ENCODE assay signal across 8 cellular contexts in the genomic region with DNA sequence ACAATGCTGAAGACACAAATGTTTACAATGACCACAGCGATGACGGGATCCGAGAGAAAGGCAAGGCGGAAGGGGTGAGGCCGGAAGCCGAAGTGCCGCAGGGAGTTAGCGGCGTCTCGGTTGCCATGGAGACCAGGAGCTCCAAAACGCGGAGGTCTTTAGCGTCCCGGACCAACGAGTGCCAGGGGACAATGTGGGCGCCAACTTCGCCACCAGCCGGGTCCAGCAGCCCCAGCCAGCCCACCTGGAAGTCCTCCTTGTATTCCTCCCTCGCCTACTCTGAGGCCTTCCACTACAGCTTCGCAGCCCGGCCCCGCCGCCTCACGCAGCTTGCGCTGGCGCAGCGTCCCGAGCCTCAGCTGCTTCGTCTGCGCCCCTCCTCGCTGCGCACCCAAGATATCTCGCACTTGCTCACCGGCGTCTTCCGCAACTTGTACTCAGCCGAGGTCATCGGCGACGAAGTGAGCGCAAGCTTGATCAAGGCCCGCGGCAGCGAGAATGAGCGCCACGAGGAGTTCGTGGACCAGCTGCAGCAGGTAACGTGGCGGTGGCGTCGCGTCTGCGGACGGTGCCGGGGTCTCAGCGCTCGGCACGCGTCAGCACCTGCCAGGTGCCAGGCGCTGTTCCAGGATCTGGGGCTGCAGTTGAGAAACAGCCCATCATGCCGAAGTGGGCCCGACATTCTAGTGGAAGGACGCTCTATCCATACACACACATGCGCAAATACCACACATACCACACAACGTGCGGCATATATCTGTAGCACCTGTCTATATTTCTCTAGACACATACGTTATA. TPM values are rescaled to one million over a fixed set of nuclear protein-coding genes. Genes with fewer than 3 reads are reported as not detected.
DNase-seq lines count a peak whose midpoint lies in the region; ATAC-seq and TF ChIP-seq lines count a peak whose summit lies in the region.

A gene with protein sequence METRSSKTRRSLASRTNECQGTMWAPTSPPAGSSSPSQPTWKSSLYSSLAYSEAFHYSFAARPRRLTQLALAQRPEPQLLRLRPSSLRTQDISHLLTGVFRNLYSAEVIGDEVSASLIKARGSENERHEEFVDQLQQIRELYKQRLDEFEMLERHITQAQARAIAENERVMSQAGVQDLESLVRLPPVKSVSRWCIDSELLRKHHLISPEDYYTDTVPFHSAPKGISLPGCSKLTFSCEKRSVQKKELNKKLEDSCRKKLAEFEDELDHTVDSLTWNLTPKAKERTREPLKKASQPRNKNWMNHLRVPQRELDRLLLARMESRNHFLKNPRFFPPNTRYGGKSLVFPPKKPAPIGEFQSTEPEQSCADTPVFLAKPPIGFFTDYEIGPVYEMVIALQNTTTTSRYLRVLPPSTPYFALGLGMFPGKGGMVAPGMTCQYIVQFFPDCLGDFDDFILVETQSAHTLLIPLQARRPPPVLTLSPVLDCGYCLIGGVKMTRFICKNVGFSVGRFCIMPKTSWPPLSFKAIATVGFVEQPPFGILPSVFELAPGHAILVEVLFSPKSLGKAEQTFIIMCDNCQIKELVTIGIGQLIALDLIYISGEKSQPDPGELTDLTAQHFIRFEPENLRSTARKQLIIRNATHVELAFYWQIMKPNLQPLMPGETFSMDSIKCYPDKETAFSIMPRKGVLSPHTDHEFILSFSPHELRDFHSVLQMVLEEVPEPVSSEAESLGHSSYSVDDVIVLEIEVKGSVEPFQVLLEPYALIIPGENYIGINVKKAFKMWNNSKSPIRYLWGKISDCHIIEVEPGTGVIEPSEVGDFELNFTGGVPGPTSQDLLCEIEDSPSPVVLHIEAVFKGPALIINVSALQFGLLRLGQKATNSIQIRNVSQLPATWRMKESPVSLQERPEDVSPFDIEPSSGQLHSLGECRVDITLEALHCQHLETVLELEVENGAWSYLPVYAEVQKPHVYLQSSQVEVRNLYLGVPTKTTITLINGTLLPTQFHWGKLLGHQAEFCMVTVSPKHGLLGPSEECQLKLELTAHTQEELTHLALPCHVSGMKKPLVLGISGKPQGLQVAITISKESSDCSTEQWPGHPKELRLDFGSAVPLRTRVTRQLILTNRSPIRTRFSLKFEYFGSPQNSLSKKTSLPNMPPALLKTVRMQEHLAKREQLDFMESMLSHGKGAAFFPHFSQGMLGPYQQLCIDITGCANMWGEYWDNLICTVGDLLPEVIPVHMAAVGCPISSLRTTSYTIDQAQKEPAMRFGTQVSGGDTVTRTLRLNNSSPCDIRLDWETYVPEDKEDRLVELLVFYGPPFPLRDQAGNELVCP (N-terminal part only) (plus strand): TSS at position 108 of the 798 bp plus-strand sequence. CDS start 18 bp downstream, at position 126.

- H3K9me3 ChIP-seq in lower lobe of right lung, result no peaks in the 10 kb centered on the region

- TF ChIP-seq CTCF in activated B cell treated with CpG ODN at 0.5 μM for 24 hours (IDR thresholded peaks at IDR 0.05), result no peak
- no peak for TF ChIP-seq CTCF in chondrocyte (IDR thresholded peaks at IDR 0.05)
- TF ChIP-seq CTCF in lower lobe of right lung (IDR thresholded peaks at IDR 0.05), result no peak

- H3K27ac ChIP-seq in ACC112 (ENCODE audit: low read depth, low read length) (no peak within 1 kb of the TSS), lower lobe of right lung (peak within 1 kb of the TSS; percentile 68)

- DNase-seq in activated B cell treated with CpG ODN at 0.5 μM for 24 hours, result peak; percentile 57
- no peak for DNase-seq in chondrocyte (ENCODE audit: low spot score)
- peak; percentile 91 for DNase-seq in lower lobe of right lung
- peak; percentile 65 for DNase-seq in stimulated activated CD8-positive, alpha-beta memory T cell treated with anti-CD3 and anti-CD28 coated beads, Interleukin-12 subunit alpha, Interleukin-12 subunit beta, amount 100 ng/mL, for 24 hours (ENCODE audit: extremely low read depth)
- DNase-seq in hippocampal formation (lab: John Stamatoyannopoulos, UW), result no peak

- H3K4me1 Mint-ChIP-seq in activated B cell treated with CpG ODN at 0.5 μM for 24 hours (peaks cover 21% of the 10 kb centered on the region), chondrocyte (ENCODE audit: low read depth) (peaks cover 18% of the 10 kb centered on the region)

- H3K4me3 Mint-ChIP-seq in activated B cell treated with CpG ODN at 0.5 μM for 24 hours (peak within 1 kb of the TSS; percentile 86), chondrocyte (ENCODE audit: unreplicated experiment) (peak within 1 kb of the TSS; percentile 70)

- CTCF ChIA-PET in activated B cell treated with CpG ODN at 0.5 μM for 24 hours (lab: Charles Lee), result interaction anchor here (0.7 to 2.0 kb wide), 11 partner anchors 13 to 307 kb away, joined by 3 to 16 read pairs (median 3); a partner anchor contains a TSS

- H3K27ac Mint-ChIP-seq in activated B cell treated with CpG ODN at 0.5 μM for 24 hours, result peak within 1 kb of the TSS; percentile 54
- no peak within 1 kb of the TSS for H3K27ac Mint-ChIP-seq in chondrocyte (ENCODE audit: unreplicated experiment)

- H3K4me1 ChIP-seq in ACC112 (ENCODE audit: control insufficient read depth, insufficient read depth, low read length, unreplicated experiment), result peaks cover 11% of the 10 kb centered on the region
- H3K4me1 ChIP-seq in lower lobe of right lung, result peaks cover 25% of the 10 kb centered on the region

- H3K4me3 ChIP-seq in ACC112 (ENCODE audit: low read depth, low read length) (peak within 1 kb of the TSS; percentile 73), lower lobe of right lung (peak within 1 kb of the TSS; percentile 66)

- H3K27me3 ChIP-seq in ACC112 (ENCODE audit: insufficient read depth, low read length) (peaks cover 18% of the 10 kb centered on the region), lower lobe of right lung (ENCODE audit: low read depth) (no peaks in the 10 kb centered on the region)

- no peaks in the 10 kb centered on the region for H3K36me3 ChIP-seq in ACC112 (ENCODE audit: insufficient read depth, low read length)
- H3K36me3 ChIP-seq in lower lobe of right lung, result no peaks in the 10 kb centered on the region

- H2AFZ ChIP-seq in ACC112 (ENCODE audit: low read length, unreplicated experiment), result peak within 1 kb of the TSS; percentile 7

- H3K9me3 Mint-ChIP-seq in activated B cell treated with CpG ODN at 0.5 μM for 24 hours (no peaks in the 10 kb centered on the region), chondrocyte (ENCODE audit: low read depth) (no peaks in the 10 kb centered on the region)

- ATAC-seq in GM19023 (IDR thresholded peaks at IDR 0.05; ENCODE audit: unreplicated experiment) (peak; percentile 90), HG03280 (IDR thresholded peaks at IDR 0.05; ENCODE audit: unreplicated experiment) (peak; percentile 89), activated B cell treated with CpG ODN at 0.5 μM for 24 hours (ENCODE audit: low read depth) (peak; percentile 74), lower lobe of right lung (peak; percentile 81 to 83)

- H3K27me3 Mint-ChIP-seq in activated B cell treated with CpG ODN at 0.5 μM for 24 hours, result peaks cover 5% of the 10 kb centered on the region
- peaks cover 3% of the 10 kb centered on the region for H3K27me3 Mint-ChIP-seq in chondrocyte (ENCODE audit: low read depth)

- H3K36me3 Mint-ChIP-seq in activated B cell treated with CpG ODN at 0.5 μM for 24 hours (ENCODE audit: low read depth) (no peaks in the 10 kb centered on the region), chondrocyte (ENCODE audit: low read depth) (no peaks in the 10 kb centered on the region)

- no peaks in the 10 kb centered on the region for H3K79me2 ChIP-seq in ACC112 (ENCODE audit: control insufficient read depth, insufficient read depth, low read length, unreplicated experiment)

- intact Hi-C loops in activated B cell treated with CpG ODN at 0.5 μM for 24 hours (cut with micrococcal nuclease) (loop anchor here (1.0 to 5.0 kb wide), 4 partner anchors 45 to 1013 kb away; a partner anchor contains a TSS), lower lobe of right lung (cut with DNase I) (no loop called here)

- POLR2A ChIA-PET in activated B cell treated with CpG ODN at 0.5 μM for 24 hours (lab: Charles Lee), result interaction anchor here (0.6 to 2.1 kb wide), 9 partner anchors 10 to 1095 kb away, joined by 3 to 20 read pairs (median 3); a partner anchor contains a TSS

RNA-seq across cellular contexts. Expression of the gene that starts here (rescaled TPM):
- total RNA-seq in activated B cell treated with CpG ODN at 0.5 μM for 24 hours, result 0.10 and 0.11 TPM in 2 replicates
- 0.17 to 0.29 TPM (median 0.18 TPM) in 3 replicates for total RNA-seq in chondrocyte
- total RNA-seq in lower lobe of right lung, result 15.0 TPM

Comparison
In these comparisons a context has a peak if more than half of its experiments do, and no peak if none do; other contexts are left out.
1. RNA of the gene that starts here (total RNA-seq): 15.0 TPM in lower lobe of right lung (single experiment); 0.17 to 0.29 TPM in chondrocyte and 0.10 to 0.11 TPM in activated B cell treated with CpG ODN at 0.5 μM for 24 hours; every median in the first group is over 10 times any median in the second.
2. Peak in DNase-seq and ATAC-seq in activated B cell treated with CpG ODN at 0.5 μM for 24 hours; RNA of the gene not detected or under 1 TPM.
3. DNase-seq: peak in lower lobe of right lung (single experiment) and stimulated activated CD8-positive, alpha-beta memory T cell treated with anti-CD3 and anti-CD28 coated beads, Interleukin-12 subunit alpha, Interleukin-12 subunit beta, amount 100 ng/mL, for 24 hours (single experiment); none in chondrocyte (single experiment) and hippocampal formation (0 of 2).
4. Peak in every context shown above with its lines, with median percentiles within 50 percentile points of each other: ATAC-seq.